In genomic region chr9:94480205-94480604, GRCh38 we compare ENCODE assay signal across 22 cellular contexts.
A peak's percentile ranks its signal among the peaks of the same experiment; 100 is the strongest.
DNase-seq lines count a peak whose midpoint lies in the region; ATAC-seq and TF ChIP-seq lines count a peak whose summit lies in the region.
"Had no signal": no experiment of that assay in that cellular context is flagged by ENCODE, and none has a peak within 500 bp of the region (broad histone marks: within the 10 kb centered on the region; RNA-seq: fewer than 3 reads in every experiment).

No MANE protein-coding gene starts in this region.

- no peak overlapping the region for H3K4me3 Mint-ChIP-seq in activated naive CD4-positive, alpha-beta T cell treated with anti-CD3 and anti-CD28 coated beads, Interleukin-2, amount 50 U/mL, for 24 hours
- no peak overlapping the region for H3K4me3 Mint-ChIP-seq in WTC11
- H3K4me3 Mint-ChIP-seq: CD8-positive, alpha-beta memory T cell had no signal

- no peaks in the 10 kb centered on the region for H3K9me3 Mint-ChIP-seq in activated naive CD4-positive, alpha-beta T cell treated with anti-CD3 and anti-CD28 coated beads, Interleukin-2, amount 50 U/mL, for 24 hours
- H3K9me3 Mint-ChIP-seq in activated naive CD4-positive, alpha-beta T cell treated with anti-CD3 and anti-CD28 coated beads, Interleukin-2, amount 50 U/mL, for 72 hours: no peaks in the 10 kb centered on the region
- H3K9me3 Mint-ChIP-seq in WTC11: peaks cover 31% of the 10 kb centered on the region

- no peak for TF ChIP-seq EP300 in upper lobe of left lung (IDR thresholded peaks at IDR 0.05)

- H3K36me3 Mint-ChIP-seq in activated naive CD4-positive, alpha-beta T cell treated with anti-CD3 and anti-CD28 coated beads, Interleukin-2, amount 50 U/mL, for 24 hours: no peaks in the 10 kb centered on the region
- no peaks in the 10 kb centered on the region for H3K36me3 Mint-ChIP-seq in activated naive CD4-positive, alpha-beta T cell treated with anti-CD3 and anti-CD28 coated beads, Interleukin-2, amount 50 U/mL, for 72 hours
- peaks cover 7% of the 10 kb centered on the region; the same call in 1 of the 2 replicates for H3K36me3 Mint-ChIP-seq in WTC11
- H3K36me3 Mint-ChIP-seq: CD8-positive, alpha-beta memory T cell had no signal

- H3K36me3 ChIP-seq in upper lobe of left lung: no peaks in the 10 kb centered on the region
- H3K36me3 ChIP-seq: SJSA1 had no signal

- peak overlapping the region; percentile 15 for H3K27ac Mint-ChIP-seq in activated naive CD4-positive, alpha-beta T cell treated with anti-CD3 and anti-CD28 coated beads, Interleukin-2, amount 50 U/mL, for 24 hours
- no peak overlapping the region for H3K27ac Mint-ChIP-seq in activated naive CD4-positive, alpha-beta T cell treated with anti-CD3 and anti-CD28 coated beads, Interleukin-2, amount 50 U/mL, for 72 hours
- H3K27ac Mint-ChIP-seq in WTC11: no peak overlapping the region
- H3K27ac Mint-ChIP-seq: CD8-positive, alpha-beta memory T cell had no signal

- H3K4me1 Mint-ChIP-seq in activated naive CD4-positive, alpha-beta T cell treated with anti-CD3 and anti-CD28 coated beads, Interleukin-2, amount 50 U/mL, for 24 hours: no peaks in the 10 kb centered on the region
- H3K4me1 Mint-ChIP-seq in WTC11: peaks cover 6% of the 10 kb centered on the region
- H3K4me1 Mint-ChIP-seq: CD8-positive, alpha-beta memory T cell had no signal

- no peak for DNase-seq in activated naive CD4-positive, alpha-beta T cell treated with anti-CD3 and anti-CD28 coated beads, Interleukin-2, amount 50 U/mL, for 72 hours (ENCODE audit: low spot score in 2 of 2)
- DNase-seq in WTC11 (ENCODE audit: low spot score) (no peak), left lobe of liver (ENCODE audit: low spot score) (no peak), upper lobe of left lung (peak in 1 of 2 donors; percentile 57), NCI-H446 treated with DMSO at 0.1 percent for 48 hours (lab: John Stamatoyannopoulos, UW) (no peak), AG08396 (ENCODE audit: low spot score) (no peak)
- DNase-seq: Calu3; CD8-positive, alpha-beta memory T cell; DMS153; MM.1S; NCI-H1048; NCI-H1436; NCI-H187 treated with DMSO at 0.1 percent for 48 hours; NCI-H510A; NCI-H774; NK-92 treated with Interleukin-12 subunit alpha and Interleukin-12 subunit beta, amount 100 ng/mL, for 24 hours had no signal

- no peak overlapping the region for H3K4me3 ChIP-seq in upper lobe of left lung
- H3K4me3 ChIP-seq: SJSA1 had no signal

- ATAC-seq in activated naive CD4-positive, alpha-beta T cell treated with anti-CD3 and anti-CD28 coated beads, Interleukin-2, amount 50 U/mL, for 72 hours: no peak
- ATAC-seq in WTC11 (peak; percentile 73), left lobe of liver (peak; percentile 20), upper lobe of left lung (ENCODE audit: low FRiP score in 2 of 2) (peak; percentile 10 to 40), HG02798 (IDR thresholded peaks at IDR 0.05; ENCODE audit: poor library complexity, unreplicated experiment) (no peak)
- ATAC-seq: Right ventricle myocardium inferior had no signal

- POLR2A ChIA-PET in WTC11 (lab: Charles Lee): interaction anchor here (0.7 kb wide), 1 partner anchor 9 kb away, joined by 4 read pairs; no protein-coding TSS in a partner anchor

- no peaks in the 10 kb centered on the region for H3K9me3 ChIP-seq in upper lobe of left lung
- H3K9me3 ChIP-seq: SJSA1 had no signal

- no peaks in the 10 kb centered on the region for H3K4me1 ChIP-seq in upper lobe of left lung
- H3K4me1 ChIP-seq: SJSA1 had no signal

- CTCF ChIA-PET in WTC11 (lab: Charles Lee): interaction anchor here (0.6 kb wide), 1 partner anchor 9 kb away, joined by 4 read pairs; no protein-coding TSS in a partner anchor

- no peak for TF ChIP-seq CTCF in WTC11 (IDR thresholded peaks at IDR 0.05)
- TF ChIP-seq CTCF in upper lobe of left lung (IDR thresholded peaks at IDR 0.05): no peak

- no peak overlapping the region for H3K27ac ChIP-seq in upper lobe of left lung
- H3K27ac ChIP-seq: 22Rv1, C4-2B, SJSA1 had no signal

- WGBS in upper lobe of left lung, 2 donors: 84 to 91% methylated on average over 8 to 11 of the region's 11 CpGs

- no peak for TF ChIP-seq POLR2A in upper lobe of left lung (IDR thresholded peaks at IDR 0.05)

- H3K27me3 ChIP-seq in upper lobe of left lung: no peaks in the 10 kb centered on the region
- H3K27me3 ChIP-seq: SJSA1 had no signal

- peaks cover 3% of the 10 kb centered on the region for H3K27me3 Mint-ChIP-seq in activated naive CD4-positive, alpha-beta T cell treated with anti-CD3 and anti-CD28 coated beads, Interleukin-2, amount 50 U/mL, for 24 hours
- H3K27me3 Mint-ChIP-seq in WTC11 (ENCODE audit: low read depth): no peaks in the 10 kb centered on the region

TF ChIP-seq in WTC11, 78 proteins besides CTCF, POLR2A, EP300 and RAD21:
- no peak for TF ChIP-seq ZNF423 (CRISPR knock-in tag; IDR thresholded peaks at IDR 0.05)

Comparison
In these comparisons a context has a peak if more than half of its experiments do, and no peak if none do; other contexts are left out.
1. ATAC-seq: peak in WTC11 (single experiment), left lobe of liver (single experiment) and upper lobe of left lung (2 of 2); none in activated naive CD4-positive, alpha-beta T cell treated with anti-CD3 and anti-CD28 coated beads, Interleukin-2, amount 50 U/mL, for 72 hours (0 of 2) and HG02798 (single experiment).